ENCODE assay signal across 1 cellular context in the genomic region with DNA sequence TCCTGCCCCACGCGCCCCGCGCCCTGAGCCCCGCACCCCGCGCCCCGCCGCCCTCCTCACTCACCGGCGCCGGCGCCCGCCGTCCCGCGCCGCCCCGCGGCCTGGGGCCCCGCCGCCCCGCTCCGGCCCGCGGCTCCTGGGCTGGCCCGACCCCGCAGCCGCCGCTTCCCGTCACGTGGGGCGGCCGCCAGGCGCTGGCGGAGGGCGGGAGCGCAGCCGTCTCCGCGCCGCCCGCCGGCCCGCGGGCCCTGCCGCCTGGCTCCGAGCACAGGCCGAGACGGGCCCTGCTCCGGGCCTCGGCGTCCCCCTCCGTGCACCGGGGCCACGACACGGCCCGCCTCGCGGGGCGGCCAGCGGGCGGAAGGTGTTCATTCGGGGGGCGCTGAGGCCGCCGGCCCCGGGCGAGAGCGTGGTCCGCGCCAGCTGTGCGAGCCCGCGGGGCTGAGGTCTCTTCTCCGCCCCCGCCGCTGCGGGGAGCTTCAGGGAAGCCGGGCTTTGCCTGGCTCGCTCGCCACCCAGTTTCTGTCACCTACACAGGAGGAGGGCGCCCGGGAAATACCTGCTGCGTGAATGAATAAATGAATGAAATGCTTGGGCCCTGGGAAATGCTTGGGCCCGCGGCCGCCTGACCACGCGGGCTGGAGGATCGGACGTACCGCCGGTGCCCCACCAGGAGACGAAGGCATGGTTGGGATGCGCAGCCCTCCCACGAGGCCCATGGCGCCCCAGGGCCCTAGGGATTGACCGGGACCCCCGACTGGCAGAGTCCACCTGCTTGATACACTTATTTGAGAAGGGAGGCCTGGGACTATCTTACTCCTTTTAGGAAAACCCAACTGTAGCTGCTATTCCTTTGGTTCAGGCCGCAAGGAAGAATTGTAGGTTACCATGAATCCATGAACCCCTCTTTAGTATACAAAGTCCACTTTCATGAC.
TF ChIP-seq lines count a peak whose summit lies in the region.

A gene with protein sequence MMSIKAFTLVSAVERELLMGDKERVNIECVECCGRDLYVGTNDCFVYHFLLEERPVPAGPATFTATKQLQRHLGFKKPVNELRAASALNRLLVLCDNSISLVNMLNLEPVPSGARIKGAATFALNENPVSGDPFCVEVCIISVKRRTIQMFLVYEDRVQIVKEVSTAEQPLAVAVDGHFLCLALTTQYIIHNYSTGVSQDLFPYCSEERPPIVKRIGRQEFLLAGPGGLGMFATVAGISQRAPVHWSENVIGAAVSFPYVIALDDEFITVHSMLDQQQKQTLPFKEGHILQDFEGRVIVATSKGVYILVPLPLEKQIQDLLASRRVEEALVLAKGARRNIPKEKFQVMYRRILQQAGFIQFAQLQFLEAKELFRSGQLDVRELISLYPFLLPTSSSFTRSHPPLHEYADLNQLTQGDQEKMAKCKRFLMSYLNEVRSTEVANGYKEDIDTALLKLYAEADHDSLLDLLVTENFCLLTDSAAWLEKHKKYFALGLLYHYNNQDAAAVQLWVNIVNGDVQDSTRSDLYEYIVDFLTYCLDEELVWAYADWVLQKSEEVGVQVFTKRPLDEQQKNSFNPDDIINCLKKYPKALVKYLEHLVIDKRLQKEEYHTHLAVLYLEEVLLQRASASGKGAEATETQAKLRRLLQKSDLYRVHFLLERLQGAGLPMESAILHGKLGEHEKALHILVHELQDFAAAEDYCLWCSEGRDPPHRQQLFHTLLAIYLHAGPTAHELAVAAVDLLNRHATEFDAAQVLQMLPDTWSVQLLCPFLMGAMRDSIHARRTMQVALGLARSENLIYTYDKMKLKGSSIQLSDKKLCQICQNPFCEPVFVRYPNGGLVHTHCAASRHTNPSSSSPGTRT (minus strand): TSS at position 175 of the 935 bp plus-strand sequence. CDS start 21,434 bp downstream, outside the sequence.

TF ChIP-seq in K562, 482 proteins besides CTCF, POLR2A, EP300 and RAD21 (continued from another document and continues in another):
- TF ChIP-seq, protein P1, sequence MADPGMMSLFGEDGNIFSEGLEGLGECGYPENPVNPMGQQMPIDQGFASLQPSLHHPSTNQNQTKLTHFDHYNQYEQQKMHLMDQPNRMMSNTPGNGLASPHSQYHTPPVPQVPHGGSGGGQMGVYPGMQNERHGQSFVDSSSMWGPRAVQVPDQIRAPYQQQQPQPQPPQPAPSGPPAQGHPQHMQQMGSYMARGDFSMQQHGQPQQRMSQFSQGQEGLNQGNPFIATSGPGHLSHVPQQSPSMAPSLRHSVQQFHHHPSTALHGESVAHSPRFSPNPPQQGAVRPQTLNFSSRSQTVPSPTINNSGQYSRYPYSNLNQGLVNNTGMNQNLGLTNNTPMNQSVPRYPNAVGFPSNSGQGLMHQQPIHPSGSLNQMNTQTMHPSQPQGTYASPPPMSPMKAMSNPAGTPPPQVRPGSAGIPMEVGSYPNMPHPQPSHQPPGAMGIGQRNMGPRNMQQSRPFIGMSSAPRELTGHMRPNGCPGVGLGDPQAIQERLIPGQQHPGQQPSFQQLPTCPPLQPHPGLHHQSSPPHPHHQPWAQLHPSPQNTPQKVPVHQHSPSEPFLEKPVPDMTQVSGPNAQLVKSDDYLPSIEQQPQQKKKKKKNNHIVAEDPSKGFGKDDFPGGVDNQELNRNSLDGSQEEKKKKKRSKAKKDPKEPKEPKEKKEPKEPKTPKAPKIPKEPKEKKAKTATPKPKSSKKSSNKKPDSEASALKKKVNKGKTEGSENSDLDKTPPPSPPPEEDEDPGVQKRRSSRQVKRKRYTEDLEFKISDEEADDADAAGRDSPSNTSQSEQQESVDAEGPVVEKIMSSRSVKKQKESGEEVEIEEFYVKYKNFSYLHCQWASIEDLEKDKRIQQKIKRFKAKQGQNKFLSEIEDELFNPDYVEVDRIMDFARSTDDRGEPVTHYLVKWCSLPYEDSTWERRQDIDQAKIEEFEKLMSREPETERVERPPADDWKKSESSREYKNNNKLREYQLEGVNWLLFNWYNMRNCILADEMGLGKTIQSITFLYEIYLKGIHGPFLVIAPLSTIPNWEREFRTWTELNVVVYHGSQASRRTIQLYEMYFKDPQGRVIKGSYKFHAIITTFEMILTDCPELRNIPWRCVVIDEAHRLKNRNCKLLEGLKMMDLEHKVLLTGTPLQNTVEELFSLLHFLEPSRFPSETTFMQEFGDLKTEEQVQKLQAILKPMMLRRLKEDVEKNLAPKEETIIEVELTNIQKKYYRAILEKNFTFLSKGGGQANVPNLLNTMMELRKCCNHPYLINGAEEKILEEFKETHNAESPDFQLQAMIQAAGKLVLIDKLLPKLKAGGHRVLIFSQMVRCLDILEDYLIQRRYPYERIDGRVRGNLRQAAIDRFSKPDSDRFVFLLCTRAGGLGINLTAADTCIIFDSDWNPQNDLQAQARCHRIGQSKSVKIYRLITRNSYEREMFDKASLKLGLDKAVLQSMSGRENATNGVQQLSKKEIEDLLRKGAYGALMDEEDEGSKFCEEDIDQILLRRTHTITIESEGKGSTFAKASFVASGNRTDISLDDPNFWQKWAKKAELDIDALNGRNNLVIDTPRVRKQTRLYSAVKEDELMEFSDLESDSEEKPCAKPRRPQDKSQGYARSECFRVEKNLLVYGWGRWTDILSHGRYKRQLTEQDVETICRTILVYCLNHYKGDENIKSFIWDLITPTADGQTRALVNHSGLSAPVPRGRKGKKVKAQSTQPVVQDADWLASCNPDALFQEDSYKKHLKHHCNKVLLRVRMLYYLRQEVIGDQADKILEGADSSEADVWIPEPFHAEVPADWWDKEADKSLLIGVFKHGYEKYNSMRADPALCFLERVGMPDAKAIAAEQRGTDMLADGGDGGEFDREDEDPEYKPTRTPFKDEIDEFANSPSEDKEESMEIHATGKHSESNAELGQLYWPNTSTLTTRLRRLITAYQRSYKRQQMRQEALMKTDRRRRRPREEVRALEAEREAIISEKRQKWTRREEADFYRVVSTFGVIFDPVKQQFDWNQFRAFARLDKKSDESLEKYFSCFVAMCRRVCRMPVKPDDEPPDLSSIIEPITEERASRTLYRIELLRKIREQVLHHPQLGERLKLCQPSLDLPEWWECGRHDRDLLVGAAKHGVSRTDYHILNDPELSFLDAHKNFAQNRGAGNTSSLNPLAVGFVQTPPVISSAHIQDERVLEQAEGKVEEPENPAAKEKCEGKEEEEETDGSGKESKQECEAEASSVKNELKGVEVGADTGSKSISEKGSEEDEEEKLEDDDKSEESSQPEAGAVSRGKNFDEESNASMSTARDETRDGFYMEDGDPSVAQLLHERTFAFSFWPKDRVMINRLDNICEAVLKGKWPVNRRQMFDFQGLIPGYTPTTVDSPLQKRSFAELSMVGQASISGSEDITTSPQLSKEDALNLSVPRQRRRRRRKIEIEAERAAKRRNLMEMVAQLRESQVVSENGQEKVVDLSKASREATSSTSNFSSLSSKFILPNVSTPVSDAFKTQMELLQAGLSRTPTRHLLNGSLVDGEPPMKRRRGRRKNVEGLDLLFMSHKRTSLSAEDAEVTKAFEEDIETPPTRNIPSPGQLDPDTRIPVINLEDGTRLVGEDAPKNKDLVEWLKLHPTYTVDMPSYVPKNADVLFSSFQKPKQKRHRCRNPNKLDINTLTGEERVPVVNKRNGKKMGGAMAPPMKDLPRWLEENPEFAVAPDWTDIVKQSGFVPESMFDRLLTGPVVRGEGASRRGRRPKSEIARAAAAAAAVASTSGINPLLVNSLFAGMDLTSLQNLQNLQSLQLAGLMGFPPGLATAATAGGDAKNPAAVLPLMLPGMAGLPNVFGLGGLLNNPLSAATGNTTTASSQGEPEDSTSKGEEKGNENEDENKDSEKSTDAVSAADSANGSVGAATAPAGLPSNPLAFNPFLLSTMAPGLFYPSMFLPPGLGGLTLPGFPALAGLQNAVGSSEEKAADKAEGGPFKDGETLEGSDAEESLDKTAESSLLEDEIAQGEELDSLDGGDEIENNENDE (IDR thresholded peaks at IDR 0.05; ENCODE audit: low read depth, low read length) = no peak
- TF ChIP-seq ZNF507 (tag; conservative IDR thresholded peaks at IDR 0.05) (no peak), NFATC3 (IDR thresholded peaks at IDR 0.05) (no peak), ZBTB33 (CRISPR knock-in tag; IDR thresholded peaks at IDR 0.05) (no peak), E2F6 (IDR thresholded peaks at IDR 0.05; ENCODE audit: borderline replicate concordance in 1 of 2, extremely low read depth in 1 of 2, insufficient read depth in 1 of 2, insufficient read length in 1 of 2, low read depth in 1 of 2, low read length in 1 of 2, poor library complexity in 1 of 2, severe bottlenecking in 1 of 2) (peak; percentile 72 to 97), ETS1 (conservative IDR thresholded peaks at IDR 0.05; ENCODE audit: control insufficient read depth, low read depth, low read length) (peak; percentile 42), NFE2 (IDR thresholded peaks at IDR 0.05; ENCODE audit: low read depth) (no peak), MBD2 (IDR thresholded peaks at IDR 0.05; ENCODE audit: borderline replicate concordance, low read depth) (0 out of 2 replicates have a peak, but pooled peaks have one; percentile 1), RBM17 (IDR thresholded peaks at IDR 0.05; ENCODE audit: borderline replicate concordance, low read depth, low read length) (no peak), FOXA3 (CRISPR knock-in tag; conservative IDR thresholded peaks at IDR 0.05 in 1 of 2, IDR thresholded peaks at IDR 0.05 in 1 of 2) (no peak), RCOR1 (IDR thresholded peaks at IDR 0.05; ENCODE audit: borderline replicate concordance in 1 of 2, low read depth in 2 of 2, low read length in 2 of 2) (no peak)
- TF ChIP-seq, protein P2, sequence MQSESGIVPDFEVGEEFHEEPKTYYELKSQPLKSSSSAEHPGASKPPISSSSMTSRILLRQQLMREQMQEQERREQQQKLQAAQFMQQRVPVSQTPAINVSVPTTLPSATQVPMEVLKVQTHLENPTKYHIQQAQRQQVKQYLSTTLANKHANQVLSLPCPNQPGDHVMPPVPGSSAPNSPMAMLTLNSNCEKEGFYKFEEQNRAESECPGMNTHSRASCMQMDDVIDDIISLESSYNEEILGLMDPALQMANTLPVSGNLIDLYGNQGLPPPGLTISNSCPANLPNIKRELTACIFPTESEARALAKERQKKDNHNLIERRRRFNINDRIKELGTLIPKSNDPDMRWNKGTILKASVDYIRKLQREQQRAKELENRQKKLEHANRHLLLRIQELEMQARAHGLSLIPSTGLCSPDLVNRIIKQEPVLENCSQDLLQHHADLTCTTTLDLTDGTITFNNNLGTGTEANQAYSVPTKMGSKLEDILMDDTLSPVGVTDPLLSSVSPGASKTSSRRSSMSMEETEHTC (IDR thresholded peaks at IDR 0.05) = no peak
- TF ChIP-seq, protein P3, sequence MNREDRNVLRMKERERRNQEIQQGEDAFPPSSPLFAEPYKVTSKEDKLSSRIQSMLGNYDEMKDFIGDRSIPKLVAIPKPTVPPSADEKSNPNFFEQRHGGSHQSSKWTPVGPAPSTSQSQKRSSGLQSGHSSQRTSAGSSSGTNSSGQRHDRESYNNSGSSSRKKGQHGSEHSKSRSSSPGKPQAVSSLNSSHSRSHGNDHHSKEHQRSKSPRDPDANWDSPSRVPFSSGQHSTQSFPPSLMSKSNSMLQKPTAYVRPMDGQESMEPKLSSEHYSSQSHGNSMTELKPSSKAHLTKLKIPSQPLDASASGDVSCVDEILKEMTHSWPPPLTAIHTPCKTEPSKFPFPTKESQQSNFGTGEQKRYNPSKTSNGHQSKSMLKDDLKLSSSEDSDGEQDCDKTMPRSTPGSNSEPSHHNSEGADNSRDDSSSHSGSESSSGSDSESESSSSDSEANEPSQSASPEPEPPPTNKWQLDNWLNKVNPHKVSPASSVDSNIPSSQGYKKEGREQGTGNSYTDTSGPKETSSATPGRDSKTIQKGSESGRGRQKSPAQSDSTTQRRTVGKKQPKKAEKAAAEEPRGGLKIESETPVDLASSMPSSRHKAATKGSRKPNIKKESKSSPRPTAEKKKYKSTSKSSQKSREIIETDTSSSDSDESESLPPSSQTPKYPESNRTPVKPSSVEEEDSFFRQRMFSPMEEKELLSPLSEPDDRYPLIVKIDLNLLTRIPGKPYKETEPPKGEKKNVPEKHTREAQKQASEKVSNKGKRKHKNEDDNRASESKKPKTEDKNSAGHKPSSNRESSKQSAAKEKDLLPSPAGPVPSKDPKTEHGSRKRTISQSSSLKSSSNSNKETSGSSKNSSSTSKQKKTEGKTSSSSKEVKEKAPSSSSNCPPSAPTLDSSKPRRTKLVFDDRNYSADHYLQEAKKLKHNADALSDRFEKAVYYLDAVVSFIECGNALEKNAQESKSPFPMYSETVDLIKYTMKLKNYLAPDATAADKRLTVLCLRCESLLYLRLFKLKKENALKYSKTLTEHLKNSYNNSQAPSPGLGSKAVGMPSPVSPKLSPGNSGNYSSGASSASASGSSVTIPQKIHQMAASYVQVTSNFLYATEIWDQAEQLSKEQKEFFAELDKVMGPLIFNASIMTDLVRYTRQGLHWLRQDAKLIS (CRISPR knock-in tag; IDR thresholded peaks at IDR 0.05) = no peak; the same call in 1 of the 2 replicates
